ENCODE assay signal across 14 cellular contexts in genomic region chr3:122365073-122365472, GRCh38. TPM values are rescaled to one million over a fixed set of nuclear protein-coding genes. Genes with fewer than 3 reads are reported as not detected.
DNase-seq lines count a peak whose midpoint lies in the region; ATAC-seq, FAIRE-seq and TF ChIP-seq lines count a peak whose summit lies in the region.
"Had no signal": no experiment of that assay in that cellular context is flagged by ENCODE, and none has a peak within 500 bp of the region (broad histone marks: within the 10 kb centered on the region; RNA-seq: fewer than 3 reads in every experiment).

No MANE protein-coding gene starts in this region.

- H3K9me3 Mint-ChIP-seq in HFFc6 = no peaks in the 10 kb centered on the region
- H3K9me3 Mint-ChIP-seq in memory B cell = no peaks in the 10 kb centered on the region
- H3K9me3 Mint-ChIP-seq: mesothelial cell of epicardium had no signal

- H3K27ac Mint-ChIP-seq in HFFc6 (peak overlapping the region; percentile 76), memory B cell (peak overlapping the region; percentile 39)
- H3K27ac Mint-ChIP-seq: mesothelial cell of epicardium had no signal

- peaks cover 42% of the 10 kb centered on the region for H3K36me3 ChIP-seq in OCI-LY3 (replicated peaks; ENCODE audit: low read depth, low read length)
- peaks cover 6 to 22% of the 10 kb centered on the region in 2 donors for H3K36me3 ChIP-seq in kidney (ENCODE audit: control insufficient read depth in 1 of 2, insufficient read depth in 2 of 2, low read length in 2 of 2)

- peaks cover 14% of the 10 kb centered on the region for H3K4me1 Mint-ChIP-seq in HFFc6 (ENCODE audit: low read depth)
- peaks cover 2% of the 10 kb centered on the region for H3K4me1 Mint-ChIP-seq in memory B cell
- H3K4me1 Mint-ChIP-seq: mesothelial cell of epicardium had no signal

- intact Hi-C loops in kidney (cut with DNase I) = no loop called here

- TF ChIP-seq CTCF in HFFc6 (IDR thresholded peaks at IDR 0.05) = no peak
- no peak for TF ChIP-seq CTCF in OCI-LY3 (IDR thresholded peaks at IDR 0.05; ENCODE audit: low read depth, low read length)
- TF ChIP-seq CTCF in kidney (IDR thresholded peaks at IDR 0.05; ENCODE audit: borderline replicate concordance, extremely low read depth, insufficient read depth) = no peak

- no peaks in the 10 kb centered on the region for H3K27me3 ChIP-seq in OCI-LY3 (ENCODE audit: low read depth, low read length)

- peak overlapping the region; percentile 50 for H3K27ac ChIP-seq in OCI-LY3 (ENCODE audit: low read length)
- no peak overlapping the region for H3K27ac ChIP-seq in kidney (ENCODE audit: low read depth in 2 of 2, low read length in 2 of 2)

- H2AFZ ChIP-seq in OCI-LY3 (ENCODE audit: low read depth, low read length) = no peak overlapping the region

- H3K27me3 Mint-ChIP-seq in HFFc6 (ENCODE audit: insufficient read depth) = no peaks in the 10 kb centered on the region
- no peaks in the 10 kb centered on the region for H3K27me3 Mint-ChIP-seq in memory B cell

- H3K4me3 ChIP-seq in OCI-LY3 (ENCODE audit: low read length) (no peak overlapping the region), kidney (ENCODE audit: low read length in 2 of 2) (no peak overlapping the region)

- H3K4me1 ChIP-seq in OCI-LY3 (ENCODE audit: low read length) (peaks cover 14% of the 10 kb centered on the region), kidney (ENCODE audit: control insufficient read depth in 1 of 2, insufficient read depth in 1 of 2, low read depth in 1 of 2, low read length in 2 of 2) (no peaks in the 10 kb centered on the region)

- no peak for FAIRE-seq in kidney (lab: Jason Lieb, UNC)
- FAIRE-seq: HTR-8/SVneo had no signal

- peak; percentile 68 for ATAC-seq in GM18868 (IDR thresholded peaks at IDR 0.05; ENCODE audit: unreplicated experiment)
- no peak for ATAC-seq in memory B cell (ENCODE audit: low read depth)

- DNase-seq in HFFc6 (no peak), memory B cell (ENCODE audit: low spot score in 2 of 2) (no peak), kidney (no peak), NCI-H2227 treated with DMSO at 0.1 percent for 48 hours (lab: John Stamatoyannopoulos, UW) (no peak)
- no peak for DNase-seq in stimulated activated naive CD4-positive, alpha-beta T cell (lab: John Stamatoyannopoulos, UW)
- DNase-seq: COR-L47; NCI-H1436; SIG-M5; stimulated activated CD4-positive, alpha-beta T cell treated with anti-CD3 and anti-CD28 coated beads, Interleukin-4, amount 100 ng/mL, for 4 hours had no signal

- H3K9ac ChIP-seq in OCI-LY3 (ENCODE audit: low read length) (no peak overlapping the region), kidney (ENCODE audit: low read length in 2 of 2) (no peak overlapping the region)

- H3K79me2 ChIP-seq in OCI-LY3 (ENCODE audit: low read length) = no peaks in the 10 kb centered on the region

- H3K9me3 ChIP-seq in OCI-LY3 (ENCODE audit: insufficient read depth, low read length) = no peaks in the 10 kb centered on the region
- H3K9me3 ChIP-seq in kidney (ENCODE audit: control insufficient read depth in 1 of 2, low read length in 2 of 2) = no peaks in the 10 kb centered on the region

- H3K36me3 Mint-ChIP-seq in HFFc6 (ENCODE audit: low read depth) (peaks cover 17% of the 10 kb centered on the region; the same call in 1 of the 2 replicates), memory B cell (peaks cover 11% of the 10 kb centered on the region)

- no peaks in the 10 kb centered on the region for H4K20me1 ChIP-seq in OCI-LY3 (ENCODE audit: insufficient read depth, low read length)

- H3K4me3 Mint-ChIP-seq in HFFc6 (no peak overlapping the region), memory B cell (no peak overlapping the region)
- H3K4me3 Mint-ChIP-seq: mesothelial cell of epicardium had no signal

- H3K4me2 ChIP-seq in OCI-LY3 (ENCODE audit: low read length) = peak overlapping the region; percentile 17

RNA-seq across cellular contexts. Expression of gene MIX23, which starts 18.0 kb away (rescaled TPM):
- total RNA-seq in HFFc6 (2021; fragmentation: NEBNext Ultra II Directional; extraction: Animal tissue kit (Norgen Biotek cat#: 25700)) = 10 to 100 TPM; 29.8 to 43.6 (median 40.6) TPM
- total RNA-seq in kidney = 27.9 TPM
- 84.0 TPM for polyA plus RNA-seq in kidney (ENCODE audit: insufficient read depth, low read depth, low replicate concordance)

RNA-seq across cellular contexts. Expression of gene FAM162A, which starts 18.9 kb away (rescaled TPM):
- total RNA-seq in HFFc6 (2021; fragmentation: NEBNext Ultra II Directional; extraction: Animal tissue kit (Norgen Biotek cat#: 25700)) = 10 to 100 TPM; 28.4 to 37.5 (median 31.5) TPM
- 46.6 TPM for total RNA-seq in kidney
- 213 TPM for polyA plus RNA-seq in kidney (ENCODE audit: insufficient read depth, low read depth, low replicate concordance)

RNA-seq across cellular contexts. Expression of gene CSTA, which starts 40.0 kb away (rescaled TPM):
- under 1 TPM; 0.29 to 0.88 (median 0.49) TPM for total RNA-seq in HFFc6 (2021; fragmentation: NEBNext Ultra II Directional; extraction: Animal tissue kit (Norgen Biotek cat#: 25700))
- total RNA-seq in kidney = 4.6 TPM
- polyA plus RNA-seq in kidney (ENCODE audit: insufficient read depth, low read depth, low replicate concordance) = 0.80 TPM
- total RNA-seq: mesothelial cell of epicardium, pulmonary artery endothelial cell had no signal

RNA-seq across cellular contexts. Expression of gene WDR5B, which starts 50.8 kb away (rescaled TPM):
- total RNA-seq in HFFc6 (2021; fragmentation: NEBNext Ultra II Directional; extraction: Animal tissue kit (Norgen Biotek cat#: 25700)) = 1 to 10 TPM; 4.6 to 5.8 (median 5.4) TPM
- total RNA-seq in kidney = 8.8 TPM
- polyA plus RNA-seq in kidney (ENCODE audit: insufficient read depth, low read depth, low replicate concordance) = 3.8 TPM
